25 cellular contexts compared by ENCODE assay signal in genomic region chr20:33166533-33167113, GRCh38. TPM values are rescaled to one million over a fixed set of nuclear protein-coding genes. Genes with fewer than 3 reads are reported as not detected.
DNase-seq lines count a peak whose midpoint lies in the region; ATAC-seq, FAIRE-seq and TF ChIP-seq lines count a peak whose summit lies in the region.
"Had no signal": no experiment of that assay in that cellular context is flagged by ENCODE, and none has a peak within 500 bp of the region (broad histone marks: within the 10 kb centered on the region; RNA-seq: fewer than 3 reads in every experiment).

No MANE protein-coding gene starts in this region.

- H3K4me3 ChIP-seq in HepG2 (replicated peaks in 1 of 3; ENCODE audit: insufficient read depth in 1 of 3, low read depth in 2 of 3, low read length in 3 of 3): no peak overlapping the region
- H3K4me3 ChIP-seq in right lobe of liver: no peak overlapping the region
- H3K4me3 ChIP-seq in neuronal stem cell (ENCODE audit: low read length in 2 of 2): peak overlapping the region in 1 of 2 donors; percentile 10
- H3K4me3 ChIP-seq: BLaER1 treated with 17β-estradiol and CSF1 and Interleukin-3, amounts not matched to agents 10 nM and 100 nM; GM12878 had no signal

- no peak overlapping the region for H2BK15ac ChIP-seq in neuronal stem cell (ENCODE audit: low read length)

- H3K79me1 ChIP-seq in neuronal stem cell (ENCODE audit: low read depth, low read length): no peaks in the 10 kb centered on the region

- H3K4me1 ChIP-seq in HepG2 (ENCODE audit: insufficient read depth, low read length) (no peaks in the 10 kb centered on the region), right lobe of liver (no peaks in the 10 kb centered on the region), neuronal stem cell (ENCODE audit: control insufficient read depth in 2 of 2, insufficient read depth in 1 of 2, low read depth in 1 of 2, low read length in 2 of 2) (no peaks in the 10 kb centered on the region)
- H3K4me1 ChIP-seq: BE2C had no signal

- no peak overlapping the region for H3K14ac ChIP-seq in neuronal stem cell (ENCODE audit: low read length)

- 51% methylated on average over 8 of the region's 8 CpGs for WGBS in HepG2 (ENCODE audit: low lambda C conversion rate)
- 93% methylated on average over 3 of the region's 8 CpGs for WGBS in right lobe of liver (ENCODE audit: insufficient coverage, low coverage, low lambda C conversion rate, missing lambda C conversion rate)
- no CpG with 5 or more reads among the region's 8 CpGs for WGBS in neuronal stem cell (ENCODE audit: extremely low coverage in 2 of 2, insufficient read length in 2 of 2, insufficient replicate concordance in 1 of 2), 2 donors

- no peak overlapping the region for H4K8ac ChIP-seq in neuronal stem cell (ENCODE audit: low read depth, low read length)

- no peak for TF ChIP-seq RAD21 in HepG2 (CRISPR knock-in tag; IDR thresholded peaks at IDR 0.05)

- H3K4me3 Mint-ChIP-seq in activated CD8-positive, alpha-beta memory T cell treated with anti-CD3 and anti-CD28 coated beads, Interleukin-2, amount 10 ng/mL, durations not matched to agents 7 days and 5 days: no peak overlapping the region
- no peak overlapping the region for H3K4me3 Mint-ChIP-seq in type B pancreatic cell
- H3K4me3 Mint-ChIP-seq: CD14-positive monocyte; CD4-positive, alpha-beta T cell; CD8-positive, alpha-beta memory T cell had no signal

- DNase-seq in activated CD8-positive, alpha-beta memory T cell treated with anti-CD3 and anti-CD28 coated beads, Interleukin-2, amount 10 ng/mL, durations not matched to agents 7 days and 5 days: peak; percentile 16
- DNase-seq in activated CD8-positive, alpha-beta memory T cell treated with anti-CD3 and anti-CD28 coated beads for 24 hours: no peak
- DNase-seq in HepG2 (ENCODE audit: low spot score) (no peak), right lobe of liver (no peak), neuronal stem cell (ENCODE audit: low spot score) (no peak), type B pancreatic cell (ENCODE audit: extremely low spot score, unreplicated experiment) (peak; percentile 64), Ammon's horn (ENCODE audit: low spot score) (no peak)
- DNase-seq: BE2C; CD4-positive, alpha-beta T cell; CD8-positive, alpha-beta memory T cell; DMS 273 treated with DMSO at 0.1 percent for 48 hours; DMS79; EL; GDM1; GOT3; HCEC 1CT had no signal

- no peak overlapping the region for H4K91ac ChIP-seq in neuronal stem cell (ENCODE audit: low read depth, low read length, poor library complexity)

- H2AK5ac ChIP-seq in neuronal stem cell (ENCODE audit: low read depth, low read length): no peak overlapping the region

- intact Hi-C loops in HepG2 (cut with micrococcal nuclease; ENCODE audit: unreplicated experiment) (no loop called here), right lobe of liver (cut with DNase I) (no loop called here)

- POLR2A ChIA-PET in HepG2 (lab: Yijun Ruan, JAX): no interaction called here

- TF ChIP-seq EP300 in HepG2 (IDR thresholded peaks at IDR 0.05; ENCODE audit: low read depth in 2 of 2, low read length in 2 of 2) (no peak), HepG2 (CRISPR knock-in tag; IDR thresholded peaks at IDR 0.05; ENCODE audit: borderline replicate concordance) (no peak)

- H2AFZ ChIP-seq in HepG2 (ENCODE audit: low read length) (no peak overlapping the region), neuronal stem cell (ENCODE audit: low read length) (no peak overlapping the region)

- H3K9ac ChIP-seq in HepG2 (ENCODE audit: insufficient read depth, low read depth, low read length): no peak overlapping the region
- H3K9ac ChIP-seq in neuronal stem cell (ENCODE audit: low read depth, low read length, poor library complexity): peak overlapping the region; percentile 5
- H3K9ac ChIP-seq: BLaER1 treated with 17β-estradiol and CSF1 and Interleukin-3, amounts not matched to agents 10 nM and 100 nM had no signal

- H3K9me3 Mint-ChIP-seq in activated CD8-positive, alpha-beta memory T cell treated with anti-CD3 and anti-CD28 coated beads, Interleukin-2, amount 10 ng/mL, durations not matched to agents 7 days and 5 days (ENCODE audit: low read depth): peaks cover 7% of the 10 kb centered on the region
- peaks cover 12% of the 10 kb centered on the region for H3K9me3 Mint-ChIP-seq in type B pancreatic cell

- H3K4me1 Mint-ChIP-seq in activated CD8-positive, alpha-beta memory T cell treated with anti-CD3 and anti-CD28 coated beads, Interleukin-2, amount 10 ng/mL, durations not matched to agents 7 days and 5 days: no peaks in the 10 kb centered on the region
- H3K4me1 Mint-ChIP-seq in type B pancreatic cell (ENCODE audit: unreplicated experiment): no peaks in the 10 kb centered on the region
- H3K4me1 Mint-ChIP-seq: CD14-positive monocyte; CD8-positive, alpha-beta memory T cell had no signal

- H3K36me3 Mint-ChIP-seq in activated CD8-positive, alpha-beta memory T cell treated with anti-CD3 and anti-CD28 coated beads, Interleukin-2, amount 10 ng/mL, durations not matched to agents 7 days and 5 days: no peaks in the 10 kb centered on the region
- no peaks in the 10 kb centered on the region for H3K36me3 Mint-ChIP-seq in type B pancreatic cell
- H3K36me3 Mint-ChIP-seq: CD14-positive monocyte had no signal

- no peak overlapping the region for H3K27ac Mint-ChIP-seq in activated CD8-positive, alpha-beta memory T cell treated with anti-CD3 and anti-CD28 coated beads, Interleukin-2, amount 10 ng/mL, durations not matched to agents 7 days and 5 days
- no peak overlapping the region for H3K27ac Mint-ChIP-seq in type B pancreatic cell
- H3K27ac Mint-ChIP-seq: CD14-positive monocyte; CD4-positive, alpha-beta T cell; CD8-positive, alpha-beta memory T cell had no signal

- H3K4me2 ChIP-seq in HepG2 (ENCODE audit: low read depth, low read length) (no peak overlapping the region), neuronal stem cell (ENCODE audit: insufficient read depth, low read length, poor library complexity, severe bottlenecking) (no peak overlapping the region)
- H3K4me2 ChIP-seq: BLaER1 treated with 17β-estradiol and CSF1 and Interleukin-3, amounts not matched to agents 10 nM and 100 nM had no signal

- no peak overlapping the region for H3K23ac ChIP-seq in neuronal stem cell (ENCODE audit: low read depth, low read length, poor library complexity)

- no peak overlapping the region for H2BK120ac ChIP-seq in neuronal stem cell (ENCODE audit: low read depth, low read length)

- no peak overlapping the region for H2BK5ac ChIP-seq in neuronal stem cell (ENCODE audit: low read length)

- H3K9me3 ChIP-seq in HepG2 (ENCODE audit: low read length): peaks cover 9% of the 10 kb centered on the region
- H3K9me3 ChIP-seq in right lobe of liver: no peaks in the 10 kb centered on the region
- H3K9me3 ChIP-seq in neuronal stem cell (replicated peaks in 1 of 2; ENCODE audit: control insufficient read depth in 2 of 2, insufficient read depth in 1 of 2, low read depth in 1 of 2, low read length in 2 of 2): peaks cover 5% of the 10 kb centered on the region in 2 donors
- H3K9me3 ChIP-seq: BE2C had no signal

- H3K27me3 Mint-ChIP-seq in activated CD8-positive, alpha-beta memory T cell treated with anti-CD3 and anti-CD28 coated beads, Interleukin-2, amount 10 ng/mL, durations not matched to agents 7 days and 5 days: peaks cover 7% of the 10 kb centered on the region
- peaks cover 16% of the 10 kb centered on the region for H3K27me3 Mint-ChIP-seq in type B pancreatic cell
- H3K27me3 Mint-ChIP-seq: CD4-positive, alpha-beta T cell had no signal

- H3K18ac ChIP-seq in neuronal stem cell (ENCODE audit: low read length): peak overlapping the region; percentile 57

- H3K79me2 ChIP-seq in HepG2 (ENCODE audit: insufficient read depth, low read length): no peaks in the 10 kb centered on the region

- peaks cover 0 to 22% of the 10 kb centered on the region in 2 experiments; a peak in 2 of 5 replicates for H3K27me3 ChIP-seq in HepG2 (ENCODE audit: control insufficient read depth in 1 of 2, insufficient read depth in 2 of 2, low read length in 2 of 2)
- no peaks in the 10 kb centered on the region for H3K27me3 ChIP-seq in right lobe of liver
- H3K27me3 ChIP-seq in neuronal stem cell (ENCODE audit: control insufficient read depth in 3 of 3, insufficient read depth in 3 of 3, low read depth in 1 of 3, low read length in 3 of 3): no peaks in the 10 kb centered on the region
- H3K27me3 ChIP-seq: BLaER1 treated with 17β-estradiol and CSF1 and Interleukin-3, amounts not matched to agents 10 nM and 100 nM had no signal

- no peaks in the 10 kb centered on the region; the same call in 1 of the 2 replicates for H4K20me1 ChIP-seq in HepG2 (ENCODE audit: insufficient read depth, low read length)
- H4K20me1 ChIP-seq: BLaER1 treated with 17β-estradiol and CSF1 and Interleukin-3, amounts not matched to agents 10 nM and 100 nM had no signal

- H3K36me3 ChIP-seq in HepG2 (replicated peaks in 1 of 2; ENCODE audit: control insufficient read depth in 1 of 2, insufficient read depth in 2 of 2, low read length in 2 of 2) (no peaks in the 10 kb centered on the region), right lobe of liver (no peaks in the 10 kb centered on the region), neuronal stem cell (replicated peaks in 1 of 2; ENCODE audit: control insufficient read depth in 2 of 2, insufficient read depth in 2 of 2, low read length in 2 of 2) (no peaks in the 10 kb centered on the region)
- H3K36me3 ChIP-seq: BE2C; BLaER1 treated with 17β-estradiol and CSF1 and Interleukin-3, amounts not matched to agents 10 nM and 100 nM had no signal

- H3K4ac ChIP-seq in neuronal stem cell (ENCODE audit: low read length): no peak overlapping the region

- TF ChIP-seq POLR2A in HepG2 (IDR thresholded peaks at IDR 0.05; ENCODE audit: insufficient read depth in 1 of 2, low read depth in 2 of 2, low read length in 2 of 2) (no peak), right lobe of liver (IDR thresholded peaks at IDR 0.05) (no peak)

- BruUV-seq in HepG2 (replicated peaks; lab: Mats Ljungman, UMichigan): no TSS peak

- no peak overlapping the region for H3K27ac ChIP-seq in HepG2 (ENCODE audit: extremely low read length, insufficient read depth, low read length)
- H3K27ac ChIP-seq in right lobe of liver: no peak overlapping the region
- H3K27ac ChIP-seq in neuronal stem cell (replicated peaks; ENCODE audit: low read length): no peak overlapping the region
- H3K27ac ChIP-seq: 22Rv1; BLaER1 treated with 17β-estradiol and CSF1 and Interleukin-3, amounts not matched to agents 10 nM and 100 nM had no signal

- CTCF ChIA-PET in activated CD8-positive, alpha-beta memory T cell treated with anti-CD3 and anti-CD28 coated beads, Interleukin-2, amount 10 ng/mL, durations not matched to agents 7 days and 5 days (lab: Charles Lee): interaction anchor here (0.5 kb wide), 1 partner anchor 122 kb away, joined by 3 read pairs; no protein-coding TSS in a partner anchor
- CTCF ChIA-PET in HepG2 (lab: Yijun Ruan, JAX; ENCODE audit: low intra/inter-chr PET ratio, low total read pairs): interaction anchor here (2.3 kb wide), 1 partner anchor 71 kb away, joined by 5 read pairs; no protein-coding TSS in a partner anchor

- in situ Hi-C loops in HepG2 (cut with HindIII; ENCODE audit: extremely low pct_ligation_motif_present, low pct_unique_long_range_greater_than_20kb): no loop called here

- ATAC-seq in activated CD8-positive, alpha-beta memory T cell treated with anti-CD3 and anti-CD28 coated beads, Interleukin-2, amount 10 ng/mL, durations not matched to agents 7 days and 5 days: no peak
- ATAC-seq in HepG2 (peak; percentile 34; the same call in 2 of the 3 replicates), right lobe of liver (no peak), GM21529 (IDR thresholded peaks at IDR 0.05; ENCODE audit: unreplicated experiment) (no peak)
- ATAC-seq: GM12878 had no signal

- FAIRE-seq in HepG2 (lab: Jason Lieb, UNC): no peak
- FAIRE-seq: A204.1, D721Med, GM12878, H54 had no signal

- H2BK12ac ChIP-seq in neuronal stem cell (ENCODE audit: low read length): no peak overlapping the region

- TF ChIP-seq CTCF in HepG2 (CRISPR knock-in tag; IDR thresholded peaks at IDR 0.05) (no peak), right lobe of liver (IDR thresholded peaks at IDR 0.05) (no peak), type B pancreatic cell (conservative IDR thresholded peaks at IDR 0.05) (no peak)

RNA-seq across cellular contexts. Expression of gene BPIFA2, which starts 1.3 kb away (rescaled TPM):
- total RNA-seq in activated CD8-positive, alpha-beta memory T cell treated with anti-CD3 and anti-CD28 coated beads, Interleukin-2, amount 10 ng/mL, durations not matched to agents 7 days and 5 days: not detected
- total RNA-seq in HepG2 (2016; rRNA removed; fragmentation: Illumina TruSeq; extraction: Trizol) (not detected in 2 replicates), right lobe of liver (not detected), type B pancreatic cell (ENCODE audit: low replicate concordance) (not detected in 2 replicates)
- not detected in 2 replicates for total RNA-seq in HepG2 (2016; cell fraction: cytosol; rRNA removed; fragmentation: Illumina TruSeq; extraction: Trizol; ENCODE audit: low read depth)
- total RNA-seq in HepG2 (2016; cell fraction: insoluble cytoplasmic fraction; rRNA removed; fragmentation: Illumina TruSeq; extraction: Trizol): not detected in 2 replicates
- total RNA-seq in HepG2 (2016; cell fraction: membrane; rRNA removed; fragmentation: Illumina TruSeq; extraction: Trizol): not detected in 2 replicates
- not detected in 2 replicates for total RNA-seq in HepG2 (2016; cell fraction: nucleus; rRNA removed; fragmentation: Illumina TruSeq; extraction: Trizol)
- not detected in 2 replicates for polyA plus RNA-seq in HepG2 (2011; rRNA removed)
- polyA plus RNA-seq in HepG2 (2011; cell fraction: cytosol; rRNA removed): not detected in 2 replicates
- not detected in 2 replicates for polyA plus RNA-seq in HepG2 (2011; cell fraction: nucleus; rRNA removed)
- polyA plus RNA-seq in HepG2 (2012): not detected in 2 replicates
- not detected in 2 replicates for polyA plus RNA-seq in HepG2 (2016; cell fraction: cytosol; fragmentation: Illumina TruSeq; extraction: Trizol; ENCODE audit: low read depth)
- polyA plus RNA-seq in HepG2 (2016; cell fraction: insoluble cytoplasmic fraction; fragmentation: Illumina TruSeq; extraction: Trizol; ENCODE audit: low read depth): not detected in 2 replicates
- not detected in 2 replicates for polyA plus RNA-seq in HepG2 (2016; cell fraction: membrane; fragmentation: Illumina TruSeq; extraction: Trizol; ENCODE audit: low read depth)
- not detected in 2 replicates for polyA plus RNA-seq in HepG2 (2016; cell fraction: nucleus; fragmentation: Illumina TruSeq; extraction: Trizol; ENCODE audit: insufficient read depth, low read depth)
- not detected in 2 replicates for polyA minus RNA-seq in HepG2 (2011; rRNA and poly(A)+ RNA removed; ENCODE audit: low replicate concordance)
- polyA minus RNA-seq in HepG2 (2011; cell fraction: cytosol; rRNA and poly(A)+ RNA removed): not detected in 2 replicates
- not detected in 2 replicates for polyA minus RNA-seq in HepG2 (2011; cell fraction: nucleus; rRNA and poly(A)+ RNA removed)
- polyA plus RNA-seq in neuronal stem cell (2013, experiment 1 of 2): not detected
- polyA plus RNA-seq in neuronal stem cell (2013, experiment 2 of 2): not detected
- total RNA-seq: CD4-positive, alpha-beta T cell; CD8-positive, alpha-beta memory T cell; GM12878 had no signal
- polyA plus RNA-seq: AG04450; CD14-positive monocyte; CD8-positive, alpha-beta memory T cell; GM12878 had no signal

RNA-seq across cellular contexts. Expression of gene BPIFA3, which starts 50.5 kb away (rescaled TPM):
- not detected for total RNA-seq in activated CD8-positive, alpha-beta memory T cell treated with anti-CD3 and anti-CD28 coated beads, Interleukin-2, amount 10 ng/mL, durations not matched to agents 7 days and 5 days
- total RNA-seq in HepG2 (2016; rRNA removed; fragmentation: Illumina TruSeq; extraction: Trizol) (not detected in 2 replicates), right lobe of liver (not detected), type B pancreatic cell (ENCODE audit: low replicate concordance) (not detected in 2 replicates)
- not detected in 2 replicates for total RNA-seq in HepG2 (2016; cell fraction: cytosol; rRNA removed; fragmentation: Illumina TruSeq; extraction: Trizol; ENCODE audit: low read depth)
- not detected in 2 replicates for total RNA-seq in HepG2 (2016; cell fraction: insoluble cytoplasmic fraction; rRNA removed; fragmentation: Illumina TruSeq; extraction: Trizol)
- not detected in 2 replicates for total RNA-seq in HepG2 (2016; cell fraction: membrane; rRNA removed; fragmentation: Illumina TruSeq; extraction: Trizol)
- not detected in 2 replicates for total RNA-seq in HepG2 (2016; cell fraction: nucleus; rRNA removed; fragmentation: Illumina TruSeq; extraction: Trizol)
- polyA plus RNA-seq in HepG2 (2011; rRNA removed): not detected in 2 replicates
- polyA plus RNA-seq in HepG2 (2011; cell fraction: cytosol; rRNA removed): not detected in 2 replicates
- polyA plus RNA-seq in HepG2 (2011; cell fraction: nucleus; rRNA removed): not detected in 2 replicates
- not detected in 2 replicates for polyA plus RNA-seq in HepG2 (2012)
- not detected in 2 replicates for polyA plus RNA-seq in HepG2 (2016; cell fraction: cytosol; fragmentation: Illumina TruSeq; extraction: Trizol; ENCODE audit: low read depth)
- not detected in 2 replicates for polyA plus RNA-seq in HepG2 (2016; cell fraction: insoluble cytoplasmic fraction; fragmentation: Illumina TruSeq; extraction: Trizol; ENCODE audit: low read depth)
- polyA plus RNA-seq in HepG2 (2016; cell fraction: membrane; fragmentation: Illumina TruSeq; extraction: Trizol; ENCODE audit: low read depth): not detected in 2 replicates
- not detected in 2 replicates for polyA plus RNA-seq in HepG2 (2016; cell fraction: nucleus; fragmentation: Illumina TruSeq; extraction: Trizol; ENCODE audit: insufficient read depth, low read depth)
- polyA minus RNA-seq in HepG2 (2011; rRNA and poly(A)+ RNA removed; ENCODE audit: low replicate concordance): not detected in 2 replicates
- polyA minus RNA-seq in HepG2 (2011; cell fraction: cytosol; rRNA and poly(A)+ RNA removed): not detected in 2 replicates
- polyA minus RNA-seq in HepG2 (2011; cell fraction: nucleus; rRNA and poly(A)+ RNA removed): not detected in 2 replicates
- not detected for polyA plus RNA-seq in neuronal stem cell (2013, experiment 1 of 2)
- polyA plus RNA-seq in neuronal stem cell (2013, experiment 2 of 2): not detected
- total RNA-seq: CD4-positive, alpha-beta T cell; CD8-positive, alpha-beta memory T cell; GM12878 had no signal
- polyA plus RNA-seq: AG04450; CD14-positive monocyte; CD8-positive, alpha-beta memory T cell; GM12878 had no signal

Comparison
In these comparisons a context has a peak if more than half of its experiments do, and no peak if none do; other contexts are left out.
1. DNase-seq: peak in activated CD8-positive, alpha-beta memory T cell treated with anti-CD3 and anti-CD28 coated beads, Interleukin-2, amount 10 ng/mL, durations not matched to agents 7 days and 5 days (single experiment) and type B pancreatic cell (single experiment); none in activated CD8-positive, alpha-beta memory T cell treated with anti-CD3 and anti-CD28 coated beads for 24 hours (single experiment), HepG2 (single experiment), right lobe of liver (0 of 3), neuronal stem cell (single experiment) and Ammon's horn (single experiment).